25 cellular contexts compared by ENCODE assay signal in genomic region chr10:27661511-27662286, GRCh38.
DNase-seq lines count a peak whose midpoint lies in the region; ATAC-seq, FAIRE-seq and TF ChIP-seq lines count a peak whose summit lies in the region.
"Had no signal": no experiment of that assay in that cellular context is flagged by ENCODE, and none has a peak within 500 bp of the region (broad histone marks: within the 10 kb centered on the region; RNA-seq: fewer than 3 reads in every experiment).

No MANE protein-coding gene starts in this region.

- H3K4me3 ChIP-seq in IMR-90 (ENCODE audit: insufficient read depth, low read depth, low read length) (no peak overlapping the region), HAP-1 (no peak overlapping the region), brain microvascular endothelial cell (ENCODE audit: low read depth, low read length) (no peak overlapping the region)
- H3K4me3 ChIP-seq: cardiac muscle cell, heart left ventricle, psoas muscle, spleen, thoracic aorta had no signal

- ATAC-seq in IMR-90 (ENCODE audit: low read depth): no peak
- ATAC-seq: activated CD8-positive, alpha-beta T cell treated with anti-CD3 and anti-CD28 coated beads, Interleukin-2, amount 10 ng/mL, durations not matched to agents 7 days and 5 days; esophagus mucosa; heart left ventricle; natural killer cell treated with Interleukin-12 subunit alpha and Interleukin-12 subunit beta and Interleukin-15 and Interleukin-18, amount 100 ng/mL, for 72 hours; psoas muscle had no signal

- no peak overlapping the region for H2BK20ac ChIP-seq in IMR-90 (ENCODE audit: low read depth, low read length)

- H3K79me1 ChIP-seq in IMR-90 (ENCODE audit: low read depth in 1 of 2, low read length in 2 of 2): no peaks in the 10 kb centered on the region

- no peak overlapping the region for H3K14ac ChIP-seq in IMR-90 (replicated peaks; ENCODE audit: low read depth, low read length)

- TF ChIP-seq POLR2A in IMR-90 (IDR thresholded peaks at IDR 0.05; ENCODE audit: low read depth, low read length): no peak

- in situ Hi-C loops in IMR-90 (cut with MboI; ENCODE audit: low sequenced_read_pairs) (no loop called here), HAP-1 (cut with MboI; ENCODE audit: low sequenced_read_pairs) (no loop called here), brain microvascular endothelial cell (cut with HindIII; ENCODE audit: low pct_ligation_motif_present, low sequenced_read_pairs) (no loop called here)

- no peak overlapping the region for H2BK5ac ChIP-seq in IMR-90 (ENCODE audit: low read depth, low read length, poor library complexity, severe bottlenecking)

- peak overlapping the region; percentile 27 for H3K27ac Mint-ChIP-seq in Calu3 (ENCODE audit: unreplicated experiment)
- H3K27ac Mint-ChIP-seq in activated T-cell treated with anti-CD3 and anti-CD28 coated beads, Interleukin-2, amount 50 U/mL, for 24 hours: no peak overlapping the region
- H3K27ac Mint-ChIP-seq: activated CD8-positive, alpha-beta T cell treated with anti-CD3 and anti-CD28 coated beads, Interleukin-2, amount 10 ng/mL, durations not matched to agents 7 days and 5 days; activated naive CD8-positive, alpha-beta T cell treated with anti-CD3 and anti-CD28 coated beads for 36 hours; natural killer cell treated with Interleukin-12 subunit alpha and Interleukin-12 subunit beta and Interleukin-15 and Interleukin-18, amount 100 ng/mL, for 72 hours had no signal

- H4K5ac ChIP-seq in IMR-90 (ENCODE audit: low read depth, low read length): no peak overlapping the region

- dilution Hi-C loops in IMR-90 (cut with HindIII; ENCODE audit: low sequenced_read_pairs, unreplicated experiment): no loop called here

- POLR2A ChIA-PET in IMR-90 (lab: Charles Lee; ENCODE audit: unreplicated experiment): no interaction called here

- H3K27me3 Mint-ChIP-seq in Calu3 (ENCODE audit: unreplicated experiment): peaks cover 33% of the 10 kb centered on the region
- H3K27me3 Mint-ChIP-seq in activated T-cell treated with anti-CD3 and anti-CD28 coated beads, Interleukin-2, amount 50 U/mL, for 24 hours: peaks cover 34% of the 10 kb centered on the region

- H3K4ac ChIP-seq in IMR-90 (ENCODE audit: low read depth, low read length): no peak overlapping the region

- no peak overlapping the region for H3K23ac ChIP-seq in IMR-90 (ENCODE audit: low read depth, low read length)

- no peaks in the 10 kb centered on the region for H3K9me1 ChIP-seq in IMR-90 (ENCODE audit: insufficient read depth, low read length)

- no peaks in the 10 kb centered on the region for H3K36me3 Mint-ChIP-seq in Calu3 (ENCODE audit: insufficient read depth, unreplicated experiment)
- H3K36me3 Mint-ChIP-seq in activated T-cell treated with anti-CD3 and anti-CD28 coated beads, Interleukin-2, amount 50 U/mL, for 24 hours (ENCODE audit: low read depth): no peaks in the 10 kb centered on the region
- H3K36me3 Mint-ChIP-seq: activated naive CD8-positive, alpha-beta T cell treated with anti-CD3 and anti-CD28 coated beads for 36 hours; natural killer cell treated with Interleukin-12 subunit alpha and Interleukin-12 subunit beta and Interleukin-15 and Interleukin-18, amount 100 ng/mL, for 72 hours had no signal

- peaks cover 2% of the 10 kb centered on the region; the same call in 1 of the 2 replicates for H3K27me3 ChIP-seq in IMR-90 (ENCODE audit: control insufficient read depth, insufficient read depth, low read length)
- no peaks in the 10 kb centered on the region for H3K27me3 ChIP-seq in HAP-1 (ENCODE audit: low read depth)
- no peaks in the 10 kb centered on the region for H3K27me3 ChIP-seq in brain microvascular endothelial cell (replicated peaks)
- H3K27me3 ChIP-seq: cardiac muscle cell, heart left ventricle had no signal

- H4K8ac ChIP-seq in IMR-90 (ENCODE audit: low read depth in 2 of 2, low read length in 2 of 2): no peak overlapping the region

- no peak overlapping the region for H3K9ac ChIP-seq in IMR-90 (ENCODE audit: low read depth, low read length)

- H2AFZ ChIP-seq in IMR-90 (replicated peaks; ENCODE audit: low read length, poor library complexity): no peak overlapping the region

- no peak for TF ChIP-seq RAD21 in IMR-90 (IDR thresholded peaks at IDR 0.05; ENCODE audit: low read length)

- CTCF ChIA-PET in Calu3 (lab: Charles Lee) (interaction anchor here (0.6 to 0.7 kb wide), 4 partner anchors 18 to 838 kb away, joined by 3 to 4 read pairs (median 4); no protein-coding TSS in a partner anchor), IMR-90 (lab: Yijun Ruan, JAX) (interaction anchor here (1.0 kb wide), 1 partner anchor 9 kb away, joined by 5 read pairs; no protein-coding TSS in a partner anchor)

- peaks cover 2% of the 10 kb centered on the region; the same call in 1 of the 2 replicates for H3K4me1 ChIP-seq in IMR-90 (ENCODE audit: control insufficient read depth, insufficient read depth, low read length)
- H3K4me1 ChIP-seq in HAP-1: no peaks in the 10 kb centered on the region
- H3K4me1 ChIP-seq: Caco-2 had no signal

- no peak overlapping the region for H2BK120ac ChIP-seq in IMR-90 (ENCODE audit: low read depth, low read length)

- H3K27ac ChIP-seq in IMR-90 (ENCODE audit: insufficient read depth, low read length) (no peak overlapping the region), brain microvascular endothelial cell (no peak overlapping the region)
- H3K27ac ChIP-seq: cardiac muscle cell, psoas muscle, RWPE1, thoracic aorta had no signal

- intact Hi-C loops in Calu3 (cut with micrococcal nuclease; ENCODE audit: unreplicated experiment): no loop called here
- intact Hi-C loops in IMR-90 (cut with micrococcal nuclease): no loop called here

- FAIRE-seq in GM19239 (lab: Jason Lieb, UNC): no peak

- H2AK9ac ChIP-seq in IMR-90 (replicated peaks; ENCODE audit: low read depth, low read length, poor library complexity): no peak overlapping the region

- H4K20me1 ChIP-seq in IMR-90 (ENCODE audit: insufficient read depth, low read length): no peaks in the 10 kb centered on the region

- H2BK15ac ChIP-seq in IMR-90 (ENCODE audit: low read depth, low read length): no peak overlapping the region

- no CpG with 5 or more reads among the region's 3 CpGs for WGBS in IMR-90 (ENCODE audit: extremely low coverage in 2 of 2, insufficient read length in 1 of 2), 2 experiments

- DNase-seq in Calu3: no peak
- DNase-seq in IMR-90: no peak
- peak; percentile 28 for DNase-seq in RPMI7951 (ENCODE audit: low read depth)
- DNase-seq in fibroblast of peridontal ligament (ENCODE audit: extremely low read depth): peak; percentile 70
- DNase-seq in activated T-cell treated with anti-CD3 and anti-CD28 coated beads, Interleukin-2, amount 50 U/mL, for 24 hours: no peak
- no peak for DNase-seq in HAP-1 (ENCODE audit: low spot score in 2 of 2)
- DNase-seq in brain microvascular endothelial cell: no peak
- no peak for DNase-seq in GM19239 (ENCODE audit: insufficient read length, low spot score)
- DNase-seq: activated CD8-positive, alpha-beta T cell treated with anti-CD3 and anti-CD28 coated beads, Interleukin-2, amount 10 ng/mL, durations not matched to agents 7 days and 5 days; activated naive CD8-positive, alpha-beta T cell treated with anti-CD3 and anti-CD28 coated beads for 36 hours; Caco-2; GDM1; heart left ventricle; KBM-7; NCI-H1417; NCI-H2171; NCI-H774; psoas muscle; spleen; T-helper 1 cell had no signal

- H2AK5ac ChIP-seq in IMR-90 (ENCODE audit: low read depth, low read length): no peak overlapping the region

- BruUV-seq in Calu3 (replicated peaks; lab: Mats Ljungman, UMichigan): no TSS peak
- no TSS peak for BruUV-seq in IMR-90 (replicated peaks; lab: Mats Ljungman, UMichigan)

- H3K4me1 Mint-ChIP-seq in Calu3 (ENCODE audit: low read depth, unreplicated experiment): no peaks in the 10 kb centered on the region
- H3K4me1 Mint-ChIP-seq in activated T-cell treated with anti-CD3 and anti-CD28 coated beads, Interleukin-2, amount 50 U/mL, for 24 hours (ENCODE audit: low read depth): no peaks in the 10 kb centered on the region
- H3K4me1 Mint-ChIP-seq: activated naive CD8-positive, alpha-beta T cell treated with anti-CD3 and anti-CD28 coated beads for 36 hours had no signal

- no peaks in the 10 kb centered on the region for H3K9me3 ChIP-seq in IMR-90 (ENCODE audit: control insufficient read depth, insufficient read depth, low read length)
- no peaks in the 10 kb centered on the region for H3K9me3 ChIP-seq in HAP-1
- H3K9me3 ChIP-seq: Caco-2, heart left ventricle, psoas muscle, spleen, thoracic aorta had no signal

- no peak overlapping the region for H4K91ac ChIP-seq in IMR-90 (ENCODE audit: insufficient read depth, low read depth, low read length)

- H3K4me2 ChIP-seq in IMR-90 (ENCODE audit: low read depth, low read length): no peak overlapping the region

- no peaks in the 10 kb centered on the region for H3K9me3 Mint-ChIP-seq in Calu3 (ENCODE audit: low read depth, unreplicated experiment)
- H3K9me3 Mint-ChIP-seq in activated T-cell treated with anti-CD3 and anti-CD28 coated beads, Interleukin-2, amount 50 U/mL, for 24 hours: no peaks in the 10 kb centered on the region
- H3K9me3 Mint-ChIP-seq: activated naive CD8-positive, alpha-beta T cell treated with anti-CD3 and anti-CD28 coated beads for 36 hours; natural killer cell treated with Interleukin-12 subunit alpha and Interleukin-12 subunit beta and Interleukin-15 and Interleukin-18, amount 100 ng/mL, for 72 hours had no signal

- TF ChIP-seq CTCF in Calu3 (IDR thresholded peaks at IDR 0.05; ENCODE audit: unreplicated experiment): no peak
- no peak for TF ChIP-seq CTCF in IMR-90 (conservative IDR thresholded peaks at IDR 0.05; ENCODE audit: low read depth, low read length)
- TF ChIP-seq CTCF in brain microvascular endothelial cell (IDR thresholded peaks at IDR 0.05; ENCODE audit: low read depth, low read length, missing control alignments): no peak

- no peak overlapping the region for H3K56ac ChIP-seq in IMR-90 (ENCODE audit: extremely low read depth, insufficient read depth, low read length)

- no peak overlapping the region for H3K4me3 Mint-ChIP-seq in Calu3 (ENCODE audit: low read depth, unreplicated experiment)
- H3K4me3 Mint-ChIP-seq in activated T-cell treated with anti-CD3 and anti-CD28 coated beads, Interleukin-2, amount 50 U/mL, for 24 hours: no peak overlapping the region
- H3K4me3 Mint-ChIP-seq: activated CD8-positive, alpha-beta T cell treated with anti-CD3 and anti-CD28 coated beads, Interleukin-2, amount 10 ng/mL, durations not matched to agents 7 days and 5 days; activated naive CD8-positive, alpha-beta T cell treated with anti-CD3 and anti-CD28 coated beads for 36 hours; natural killer cell treated with Interleukin-12 subunit alpha and Interleukin-12 subunit beta and Interleukin-15 and Interleukin-18, amount 100 ng/mL, for 72 hours had no signal

- H3K36me3 ChIP-seq in IMR-90 (ENCODE audit: control insufficient read depth, insufficient read depth, low read length) (no peaks in the 10 kb centered on the region), HAP-1 (replicated peaks) (no peaks in the 10 kb centered on the region), brain microvascular endothelial cell (replicated peaks) (no peaks in the 10 kb centered on the region)
- H3K36me3 ChIP-seq: cardiac muscle cell, heart left ventricle, spleen, thoracic aorta had no signal

- no peak overlapping the region for H3K18ac ChIP-seq in IMR-90 (ENCODE audit: low read depth, low read length)

TF ChIP-seq in IMR-90, 13 proteins besides CTCF, POLR2A, EP300 and RAD21 (continues in another document):
- TF ChIP-seq SMC3 (IDR thresholded peaks at IDR 0.05; ENCODE audit: low read depth, low read length): no peak

Comparison
In these comparisons a context has a peak if more than half of its experiments do, and no peak if none do; other contexts are left out.
1. DNase-seq: peak in RPMI7951 (single experiment) and fibroblast of peridontal ligament (single experiment); none in Calu3 (single experiment), IMR-90 (single experiment), activated T-cell treated with anti-CD3 and anti-CD28 coated beads, Interleukin-2, amount 50 U/mL, for 24 hours (single experiment), HAP-1 (0 of 2), brain microvascular endothelial cell (single experiment) and GM19239 (single experiment).